ENCODE assay signal across 9 cellular contexts in the genomic region with DNA sequence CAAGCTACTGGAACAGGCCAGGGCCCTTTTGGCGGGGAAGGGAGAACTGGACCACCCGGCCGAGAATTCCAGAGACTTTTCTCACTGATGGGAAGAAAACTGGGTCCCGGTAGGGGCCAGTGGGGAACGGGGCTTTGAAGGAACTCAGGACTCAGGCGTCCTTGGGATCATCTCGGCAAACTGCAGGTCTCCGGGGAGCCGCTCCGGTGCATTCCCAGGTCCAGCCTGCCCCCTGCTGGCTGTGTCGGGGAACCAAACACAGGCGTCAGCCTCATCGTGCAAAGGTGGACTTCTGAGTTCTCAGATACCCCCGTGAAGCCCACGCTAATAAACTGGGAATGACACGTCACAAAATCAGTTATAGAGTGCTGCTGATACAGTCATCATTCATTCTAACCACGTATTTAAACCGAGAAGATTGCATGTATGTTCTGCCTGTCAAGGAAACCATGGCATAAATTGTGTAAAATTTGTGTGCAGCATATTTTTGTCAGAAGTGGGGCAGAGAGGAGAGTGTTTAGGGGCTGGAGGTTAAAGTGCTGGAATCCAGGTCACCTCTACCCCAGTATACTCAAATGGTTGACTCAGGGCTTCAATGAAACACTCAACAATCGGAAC.
A peak's percentile ranks its signal among the peaks of the same experiment; 100 is the strongest.
DNase-seq lines count a peak whose midpoint lies in the region; ATAC-seq and TF ChIP-seq lines count a peak whose summit lies in the region.
"Had no signal": no experiment of that assay in that cellular context is flagged by ENCODE, and none has a peak within 500 bp of the region (broad histone marks: within the 10 kb centered on the region; RNA-seq: fewer than 3 reads in every experiment).

No MANE protein-coding gene starts in this region.

- no peak overlapping the region for H3K4me3 ChIP-seq in CD8-positive, alpha-beta T cell (ENCODE audit: low read depth, low read length)
- H3K4me3 ChIP-seq in HEK293 (ENCODE audit: low read depth, low read length): no peak overlapping the region
- no peak overlapping the region for H3K4me3 ChIP-seq in PC-9
- H3K4me3 ChIP-seq in sigmoid colon: no peak overlapping the region
- H3K4me3 ChIP-seq: SK-N-MC had no signal

- TF ChIP-seq CTCF in CD8-positive, alpha-beta T cell (IDR thresholded peaks at IDR 0.05): peak; percentile 24
- TF ChIP-seq CTCF in HEK293 (tag by site-specific recombination; IDR thresholded peaks at IDR 0.05) (peak; percentile 86), PC-9 (conservative IDR thresholded peaks at IDR 0.05) (peak; percentile 77), sigmoid colon (IDR thresholded peaks at IDR 0.05) (peak; percentile 81 to 93 (median 89))

- no peak for ATAC-seq in CD8-positive, alpha-beta T cell
- ATAC-seq in GM19328 (IDR thresholded peaks at IDR 0.05; ENCODE audit: unreplicated experiment): no peak

- no peaks in the 10 kb centered on the region for H3K9me3 Mint-ChIP-seq in CD8-positive, alpha-beta T cell

- POLR2A ChIA-PET in CD8-positive, alpha-beta T cell (lab: Charles Lee): no interaction called here
- POLR2A ChIA-PET in HEK293 (lab: Yijun Ruan, JAX) (interaction anchor here (0.7 kb wide), 1 partner anchor 385 kb away, joined by 4 read pairs; no protein-coding TSS in a partner anchor), PC-9 (lab: Charles Lee; ENCODE audit: unreplicated experiment) (no interaction called here)

- no peak overlapping the region for H3K4me3 Mint-ChIP-seq in CD8-positive, alpha-beta T cell

- H3K4me2 ChIP-seq in PC-9: no peak overlapping the region

- H3K27me3 ChIP-seq in CD8-positive, alpha-beta T cell (ENCODE audit: insufficient read depth, low read length): peaks cover 12% of the 10 kb centered on the region
- H3K27me3 ChIP-seq in PC-9 (ENCODE audit: insufficient read depth, low read depth) (peaks cover 46% of the 10 kb centered on the region), sigmoid colon (peaks cover 4 to 35% (median 20%) of the 10 kb centered on the region in 3 donors)

- H3K9me2 ChIP-seq in PC-9 (ENCODE audit: insufficient read depth): no peaks in the 10 kb centered on the region

- BruUV-seq in PC-9 (replicated peaks; lab: Mats Ljungman, UMichigan): no TSS peak

- H3K27ac Mint-ChIP-seq in CD8-positive, alpha-beta T cell: no peak overlapping the region

- WGBS in sigmoid colon, 2 donors: 9 to 10% methylated on average over 19 of the region's 19 CpGs

- no peak for TF ChIP-seq POLR2A in sigmoid colon (IDR thresholded peaks at IDR 0.05)

- H4K20me1 ChIP-seq in PC-9 (ENCODE audit: insufficient read depth): no peaks in the 10 kb centered on the region

- no peaks in the 10 kb centered on the region for H3F3A ChIP-seq in PC-9 (ENCODE audit: insufficient read depth, low read depth)

- no peak for TF ChIP-seq EP300 in sigmoid colon (IDR thresholded peaks at IDR 0.05)

- H3K36me3 Mint-ChIP-seq in CD8-positive, alpha-beta T cell: no peaks in the 10 kb centered on the region

- no peak overlapping the region for H3K27ac ChIP-seq in CD8-positive, alpha-beta T cell (ENCODE audit: low read depth, low read length)
- no peak overlapping the region for H3K27ac ChIP-seq in HEK293 (ENCODE audit: extremely low read depth, low read depth, low read length)
- no peak overlapping the region for H3K27ac ChIP-seq in PC-9
- peak overlapping the region in 2 of 4 donors; percentile 8 to 57 for H3K27ac ChIP-seq in sigmoid colon
- H3K27ac ChIP-seq: SK-N-MC had no signal

- peak in 4 of 7 experiments; percentile 11 to 58 (median 40) for DNase-seq in CD8-positive, alpha-beta T cell
- DNase-seq in PC-9 (peak in 1 of 2 experiments; percentile 49), anterior cingulate cortex (lab: John Stamatoyannopoulos, UW) (peak in 56 of 58 donors; percentile 14 to 86 (median 46)), hepatic stellate cell (ENCODE audit: low spot score) (peak; percentile 74), sigmoid colon (peak; percentile 88), cortex of kidney (lab: John Stamatoyannopoulos, UW) (no peak)

- no peaks in the 10 kb centered on the region for H3K79me2 ChIP-seq in PC-9 (ENCODE audit: low read depth)

- no peaks in the 10 kb centered on the region for H3K9me3 ChIP-seq in CD8-positive, alpha-beta T cell (ENCODE audit: low read length)
- H3K9me3 ChIP-seq in HEK293 (ENCODE audit: control insufficient read depth, insufficient read depth, low read depth, low read length): no peaks in the 10 kb centered on the region
- no peaks in the 10 kb centered on the region for H3K9me3 ChIP-seq in PC-9 (ENCODE audit: insufficient read depth, low read depth)
- H3K9me3 ChIP-seq in sigmoid colon: no peaks in the 10 kb centered on the region

- H3K4me1 Mint-ChIP-seq in CD8-positive, alpha-beta T cell (ENCODE audit: low read depth): peaks cover 2% of the 10 kb centered on the region

- no peaks in the 10 kb centered on the region for H3K4me1 ChIP-seq in CD8-positive, alpha-beta T cell (ENCODE audit: insufficient read depth, low read length)
- no peaks in the 10 kb centered on the region for H3K4me1 ChIP-seq in HEK293 (ENCODE audit: control insufficient read depth, insufficient read depth, low read length)
- H3K4me1 ChIP-seq in PC-9 (replicated peaks; ENCODE audit: insufficient read depth): no peaks in the 10 kb centered on the region
- peaks cover 0 to 53% (median 51%) of the 10 kb centered on the region in 4 donors for H3K4me1 ChIP-seq in sigmoid colon

- H3K36me3 ChIP-seq in CD8-positive, alpha-beta T cell (ENCODE audit: insufficient read depth, low read length): no peaks in the 10 kb centered on the region
- H3K36me3 ChIP-seq in HEK293 (ENCODE audit: control insufficient read depth in 2 of 2, insufficient read depth in 1 of 2, low read length in 2 of 2) (no peaks in the 10 kb centered on the region; a peak in 1 of 3 replicates), PC-9 (ENCODE audit: low read depth) (no peaks in the 10 kb centered on the region), sigmoid colon (no peaks in the 10 kb centered on the region)

- CTCF ChIA-PET in CD8-positive, alpha-beta T cell (lab: Charles Lee): no interaction called here
- CTCF ChIA-PET in HEK293 (lab: Yijun Ruan, JAX): interaction anchor here (0.6 to 6.8 kb wide), 18 partner anchors 27 to 942 kb away, joined by 3 to 89 read pairs (median 4); no protein-coding TSS in a partner anchor
- CTCF ChIA-PET in PC-9 (lab: Charles Lee): no interaction called here

- H3K27me3 Mint-ChIP-seq in CD8-positive, alpha-beta T cell (ENCODE audit: low read depth): peaks cover 66% of the 10 kb centered on the region

- H2AFZ ChIP-seq in PC-9: no peak overlapping the region

- intact Hi-C loops in CD8-positive, alpha-beta T cell (cut with DNase I, micrococcal nuclease): loop anchor here (1.0 to 5.0 kb wide), 3 partner anchors 384 to 925 kb away; no protein-coding TSS in a partner anchor
- intact Hi-C loops in PC-9 (cut with micrococcal nuclease; ENCODE audit: unreplicated experiment) (loop anchor here (1.0 kb wide), 1 partner anchor 385 kb away; no protein-coding TSS in a partner anchor), sigmoid colon (cut with DNase I) (loop anchor here (1.0 to 10.0 kb wide), 3 partner anchors 225 to 833 kb away; a partner anchor contains a TSS)

TF ChIP-seq in HEK293, 187 proteins besides CTCF, POLR2A, EP300 and RAD21 (continues in another document):
- TF ChIP-seq ZNF133 (tag by site-specific recombination; IDR thresholded peaks at IDR 0.05) (no peak), ZNF660 (tag by site-specific recombination; IDR thresholded peaks at IDR 0.05) (0 out of 2 replicates have a peak, but pooled peaks have one; percentile 12), ZNF514 (tag by site-specific recombination; IDR thresholded peaks at IDR 0.05) (no peak), ZNF701 (tag by site-specific recombination; IDR thresholded peaks at IDR 0.05) (no peak), ZNF621 (tag by site-specific recombination; IDR thresholded peaks at IDR 0.05) (no peak), ZNF747 (tag by site-specific recombination; IDR thresholded peaks at IDR 0.05) (no peak), ZNF138 (tag by site-specific recombination; IDR thresholded peaks at IDR 0.05; ENCODE audit: borderline replicate concordance) (no peak), SETDB1 (IDR thresholded peaks at IDR 0.05; ENCODE audit: insufficient read length, low read length) (no peak), ZFP37 (tag by site-specific recombination; IDR thresholded peaks at IDR 0.05) (no peak), ZNF223 (tag by site-specific recombination; IDR thresholded peaks at IDR 0.05) (no peak), ZNF561 (tag by site-specific recombination; IDR thresholded peaks at IDR 0.05; ENCODE audit: borderline replicate concordance) (no peak), ZNF112 (tag by site-specific recombination; IDR thresholded peaks at IDR 0.05) (no peak), ZSCAN30 (tag by site-specific recombination; IDR thresholded peaks at IDR 0.05) (no peak), ZNF114 (tag by site-specific recombination; IDR thresholded peaks at IDR 0.05) (no peak)
- TF ChIP-seq, protein P1, sequence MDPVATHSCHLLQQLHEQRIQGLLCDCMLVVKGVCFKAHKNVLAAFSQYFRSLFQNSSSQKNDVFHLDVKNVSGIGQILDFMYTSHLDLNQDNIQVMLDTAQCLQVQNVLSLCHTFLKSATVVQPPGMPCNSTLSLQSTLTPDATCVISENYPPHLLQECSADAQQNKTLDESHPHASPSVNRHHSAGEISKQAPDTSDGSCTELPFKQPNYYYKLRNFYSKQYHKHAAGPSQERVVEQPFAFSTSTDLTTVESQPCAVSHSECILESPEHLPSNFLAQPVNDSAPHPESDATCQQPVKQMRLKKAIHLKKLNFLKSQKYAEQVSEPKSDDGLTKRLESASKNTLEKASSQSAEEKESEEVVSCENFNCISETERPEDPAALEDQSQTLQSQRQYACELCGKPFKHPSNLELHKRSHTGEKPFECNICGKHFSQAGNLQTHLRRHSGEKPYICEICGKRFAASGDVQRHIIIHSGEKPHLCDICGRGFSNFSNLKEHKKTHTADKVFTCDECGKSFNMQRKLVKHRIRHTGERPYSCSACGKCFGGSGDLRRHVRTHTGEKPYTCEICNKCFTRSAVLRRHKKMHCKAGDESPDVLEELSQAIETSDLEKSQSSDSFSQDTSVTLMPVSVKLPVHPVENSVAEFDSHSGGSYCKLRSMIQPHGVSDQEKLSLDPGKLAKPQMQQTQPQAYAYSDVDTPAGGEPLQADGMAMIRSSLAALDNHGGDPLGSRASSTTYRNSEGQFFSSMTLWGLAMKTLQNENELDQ (tag by site-specific recombination; IDR thresholded peaks at IDR 0.05; ENCODE audit: low read depth): no peak
- TF ChIP-seq, protein P2, sequence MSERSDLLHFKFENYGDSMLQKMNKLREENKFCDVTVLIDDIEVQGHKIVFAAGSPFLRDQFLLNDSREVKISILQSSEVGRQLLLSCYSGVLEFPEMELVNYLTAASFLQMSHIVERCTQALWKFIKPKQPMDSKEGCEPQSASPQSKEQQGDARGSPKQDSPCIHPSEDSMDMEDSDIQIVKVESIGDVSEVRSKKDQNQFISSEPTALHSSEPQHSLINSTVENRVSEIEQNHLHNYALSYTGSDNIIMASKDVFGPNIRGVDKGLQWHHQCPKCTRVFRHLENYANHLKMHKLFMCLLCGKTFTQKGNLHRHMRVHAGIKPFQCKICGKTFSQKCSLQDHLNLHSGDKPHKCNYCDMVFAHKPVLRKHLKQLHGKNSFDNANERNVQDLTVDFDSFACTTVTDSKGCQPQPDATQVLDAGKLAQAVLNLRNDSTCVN (tag by site-specific recombination; optimal IDR thresholded peaks at IDR 0.05): no peak

Comparison
In these comparisons a context has a peak if more than half of its experiments do, and no peak if none do; other contexts are left out.
1. CTCF ChIP-seq: peak in every context shown above with its lines; median percentile 89 in sigmoid colon; 86 in HEK293; 77 in PC-9; 24 in CD8-positive, alpha-beta T cell.